9 cellular contexts compared by ENCODE assay signal in the genomic region with DNA sequence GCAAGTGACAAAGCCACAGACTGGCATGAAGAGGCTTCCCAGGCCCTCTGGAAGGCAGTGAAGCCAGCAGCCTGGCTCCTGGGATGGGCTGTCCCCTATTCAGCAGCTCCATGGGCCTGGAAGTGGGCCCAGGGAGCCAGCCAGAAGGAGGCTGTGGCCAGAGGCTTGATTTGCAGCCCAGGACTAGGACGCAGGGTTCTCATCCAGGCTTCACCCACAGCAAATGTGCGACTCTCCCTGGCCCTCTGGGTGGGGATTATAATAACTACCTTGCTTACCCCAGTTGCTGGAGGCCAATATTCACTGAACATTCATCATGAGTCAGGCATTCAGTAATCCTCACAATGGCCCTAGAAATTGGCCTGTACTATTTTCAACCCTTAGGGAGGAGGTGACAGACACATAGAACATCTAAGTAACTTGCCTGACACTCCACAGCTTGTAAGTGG. TPM values are rescaled to one million over a fixed set of nuclear protein-coding genes. Genes with fewer than 3 reads are reported as not detected.
DNase-seq lines count a peak whose midpoint lies in the region; ATAC-seq lines count a peak whose summit lies in the region.
"Had no signal": no experiment of that assay in that cellular context is flagged by ENCODE, and none has a peak within 500 bp of the region (broad histone marks: within the 10 kb centered on the region; RNA-seq: fewer than 3 reads in every experiment).

No MANE protein-coding gene starts in this region.

- no peak overlapping the region for H3K4me3 ChIP-seq in SJCRH30

- intact Hi-C loops in activated naive CD4-positive, alpha-beta T cell treated with anti-CD3 and anti-CD28 coated beads for 36 hours (cut with micrococcal nuclease), result loop anchor here (1.0 kb wide), 4 partner anchors 16 to 98 kb away; a partner anchor contains a TSS

- no peaks in the 10 kb centered on the region for H3K27me3 Mint-ChIP-seq in activated naive CD4-positive, alpha-beta T cell treated with anti-CD3 and anti-CD28 coated beads for 36 hours (ENCODE audit: low read depth)
- H3K27me3 Mint-ChIP-seq in stimulated activated naive B cell treated with anti-CD40 and anti-IgM and Interleukin-4, amounts not matched to agents 10 μg/mL and 1 μg/mL and 100 μg/mL, for 72 hours, result no peaks in the 10 kb centered on the region
- H3K27me3 Mint-ChIP-seq: type B pancreatic cell had no signal

- peaks cover 0 to 4% of the 10 kb centered on the region in 2 donors for H3K36me3 Mint-ChIP-seq in activated naive CD4-positive, alpha-beta T cell treated with anti-CD3 and anti-CD28 coated beads, Interleukin-2, amount 50 U/mL, for 72 hours
- H3K36me3 Mint-ChIP-seq in activated naive CD4-positive, alpha-beta T cell treated with anti-CD3 and anti-CD28 coated beads for 36 hours (ENCODE audit: low read depth), result no peaks in the 10 kb centered on the region
- H3K36me3 Mint-ChIP-seq in stimulated activated naive B cell treated with anti-CD40 and anti-IgM and Interleukin-4, amounts not matched to agents 10 μg/mL and 1 μg/mL and 100 μg/mL, for 72 hours, result peaks cover 0 to 6% of the 10 kb centered on the region in 2 donors
- H3K36me3 Mint-ChIP-seq: type B pancreatic cell had no signal

- H3K27me3 ChIP-seq in SJCRH30, result no peaks in the 10 kb centered on the region

- H3K4me1 ChIP-seq in SJCRH30, result peaks cover 27% of the 10 kb centered on the region

- H3K36me3 ChIP-seq in SJCRH30, result no peaks in the 10 kb centered on the region

- no peak for DNase-seq in activated naive CD4-positive, alpha-beta T cell treated with anti-CD3 and anti-CD28 coated beads, Interleukin-2, amount 50 U/mL, for 72 hours (ENCODE audit: low spot score in 2 of 2)
- no peak for DNase-seq in activated naive CD4-positive, alpha-beta T cell treated with anti-CD3 and anti-CD28 coated beads for 36 hours
- DNase-seq in SJCRH30, result no peak
- DNase-seq in glomerular visceral epithelial cell (ENCODE audit: extremely low spot score), result peak; percentile 89
- no peak for DNase-seq in stimulated activated naive B cell treated with anti-CD40 and anti-IgM and Interleukin-4, amounts not matched to agents 10 μg/mL and 1 μg/mL and 100 μg/mL, for 72 hours
- DNase-seq in D341Med (ENCODE audit: low spot score), result no peak
- no peak for DNase-seq in hepatic stellate cell (ENCODE audit: low spot score)

- H3K4me3 Mint-ChIP-seq in activated naive CD4-positive, alpha-beta T cell treated with anti-CD3 and anti-CD28 coated beads for 36 hours, result no peak overlapping the region
- H3K4me3 Mint-ChIP-seq in stimulated activated naive B cell treated with anti-CD40 and anti-IgM and Interleukin-4, amounts not matched to agents 10 μg/mL and 1 μg/mL and 100 μg/mL, for 72 hours, result no peak overlapping the region
- H3K4me3 Mint-ChIP-seq: type B pancreatic cell had no signal

- H3K9me3 ChIP-seq in SJCRH30 (replicated peaks), result no peaks in the 10 kb centered on the region

- no peaks in the 10 kb centered on the region for H3K9me3 Mint-ChIP-seq in activated naive CD4-positive, alpha-beta T cell treated with anti-CD3 and anti-CD28 coated beads, Interleukin-2, amount 50 U/mL, for 72 hours
- H3K9me3 Mint-ChIP-seq in activated naive CD4-positive, alpha-beta T cell treated with anti-CD3 and anti-CD28 coated beads for 36 hours, result no peaks in the 10 kb centered on the region
- H3K9me3 Mint-ChIP-seq in stimulated activated naive B cell treated with anti-CD40 and anti-IgM and Interleukin-4, amounts not matched to agents 10 μg/mL and 1 μg/mL and 100 μg/mL, for 72 hours, result no peaks in the 10 kb centered on the region

- ATAC-seq in activated naive CD4-positive, alpha-beta T cell treated with anti-CD3 and anti-CD28 coated beads, Interleukin-2, amount 50 U/mL, for 72 hours, result peak; percentile 18 to 34
- no peak for ATAC-seq in stimulated activated naive B cell treated with anti-CD40 and anti-IgM and Interleukin-4, amounts not matched to agents 10 μg/mL and 1 μg/mL and 100 μg/mL, for 72 hours (replicated peaks)
- no peak for ATAC-seq in HG02870 (IDR thresholded peaks at IDR 0.05; ENCODE audit: unreplicated experiment)

- peak overlapping the region; percentile 18 to 76 for H3K27ac Mint-ChIP-seq in activated naive CD4-positive, alpha-beta T cell treated with anti-CD3 and anti-CD28 coated beads, Interleukin-2, amount 50 U/mL, for 72 hours
- H3K27ac Mint-ChIP-seq in activated naive CD4-positive, alpha-beta T cell treated with anti-CD3 and anti-CD28 coated beads for 36 hours, result no peak overlapping the region
- peak overlapping the region; percentile 94 for H3K27ac Mint-ChIP-seq in stimulated activated naive B cell treated with anti-CD40 and anti-IgM and Interleukin-4, amounts not matched to agents 10 μg/mL and 1 μg/mL and 100 μg/mL, for 72 hours
- H3K27ac Mint-ChIP-seq: type B pancreatic cell had no signal

- peaks cover 19% of the 10 kb centered on the region for H3K4me1 Mint-ChIP-seq in activated naive CD4-positive, alpha-beta T cell treated with anti-CD3 and anti-CD28 coated beads for 36 hours (ENCODE audit: low read depth)
- H3K4me1 Mint-ChIP-seq in stimulated activated naive B cell treated with anti-CD40 and anti-IgM and Interleukin-4, amounts not matched to agents 10 μg/mL and 1 μg/mL and 100 μg/mL, for 72 hours, result peaks cover 26 to 35% of the 10 kb centered on the region in 2 donors

- CTCF ChIA-PET in activated naive CD4-positive, alpha-beta T cell treated with anti-CD3 and anti-CD28 coated beads for 36 hours (lab: Charles Lee), result interaction anchor here (1.0 to 1.5 kb wide), 2 partner anchors 9 to 16 kb away, joined by 3 to 7 read pairs; no protein-coding TSS in a partner anchor

- peak overlapping the region; percentile 4; the same call in 1 of the 2 replicates for H3K27ac ChIP-seq in SJCRH30

RNA-seq across cellular contexts. Expression of a gene that starts 24.6 kb away (rescaled TPM):
- 100 to 1,000 TPM; 146 to 182 TPM for total RNA-seq in activated naive CD4-positive, alpha-beta T cell treated with anti-CD3 and anti-CD28 coated beads, Interleukin-2, amount 50 U/mL, for 72 hours
- total RNA-seq in activated naive CD4-positive, alpha-beta T cell treated with anti-CD3 and anti-CD28 coated beads for 36 hours, result 100 to 1,000 TPM; 185 to 198 TPM
- total RNA-seq in SJCRH30 (2014; rRNA removed; shearing (Covaris generic)), result 406 and 411 TPM in 2 replicates

RNA-seq across cellular contexts. Expression of a gene that starts 45.1 kb away (rescaled TPM):
- 10 to 100 TPM; 10.8 to 11.6 TPM for total RNA-seq in activated naive CD4-positive, alpha-beta T cell treated with anti-CD3 and anti-CD28 coated beads, Interleukin-2, amount 50 U/mL, for 72 hours
- total RNA-seq in activated naive CD4-positive, alpha-beta T cell treated with anti-CD3 and anti-CD28 coated beads for 36 hours, result 10 to 100 TPM in 1 of 2 experiments, 1 to 10 TPM in 1; 9.4 to 10.3 TPM
- total RNA-seq in SJCRH30 (2014; rRNA removed; shearing (Covaris generic)), result 6.5 and 6.7 TPM in 2 replicates

Comparison
In these comparisons a context has a peak if more than half of its experiments do, and no peak if none do; other contexts are left out.
1. ATAC-seq: peak in activated naive CD4-positive, alpha-beta T cell treated with anti-CD3 and anti-CD28 coated beads, Interleukin-2, amount 50 U/mL, for 72 hours (2 of 2); none in stimulated activated naive B cell treated with anti-CD40 and anti-IgM and Interleukin-4, amounts not matched to agents 10 μg/mL and 1 μg/mL and 100 μg/mL, for 72 hours (0 of 2) and HG02870 (single experiment).